19 cellular contexts compared by ENCODE assay signal in the genomic region with DNA sequence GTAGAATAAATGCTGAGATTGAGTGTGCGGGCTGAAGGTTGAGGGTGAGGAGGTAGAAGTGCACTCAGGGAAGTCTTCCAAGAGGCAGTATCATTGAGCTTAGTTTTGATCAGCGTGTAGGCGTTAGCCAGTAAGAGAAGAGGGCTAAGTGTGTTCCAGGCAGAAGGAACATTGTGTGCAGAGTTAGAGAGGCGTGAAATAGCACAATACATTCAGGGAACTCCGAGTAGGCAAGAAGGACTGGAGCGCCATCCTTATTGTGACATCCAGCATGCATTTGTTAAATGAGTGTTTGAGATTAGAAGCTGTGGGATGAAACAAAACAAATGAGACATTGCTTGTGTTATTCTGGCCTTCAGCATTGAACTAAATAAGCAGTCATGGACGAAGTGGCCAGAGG.
A peak's percentile ranks its signal among the peaks of the same experiment; 100 is the strongest.
DNase-seq lines count a peak whose midpoint lies in the region; ATAC-seq and TF ChIP-seq lines count a peak whose summit lies in the region.
"Had no signal": no experiment of that assay in that cellular context is flagged by ENCODE, and none has a peak within 500 bp of the region (broad histone marks: within the 10 kb centered on the region; RNA-seq: fewer than 3 reads in every experiment).

No MANE protein-coding gene starts in this region.

- H3K27ac ChIP-seq in heart right ventricle (peak overlapping the region in 6 of 10 donors; percentile 11 to 69 (median 52)), neural progenitor cell (no peak overlapping the region)
- H3K27ac ChIP-seq: sigmoid colon had no signal

- H3K27me3 Mint-ChIP-seq in T-helper 1 cell treated with Interleukin-12 subunit alpha and Interleukin-12 subunit beta and Interleukin-4 antibody, amounts not matched to agents 30 μg/mL and 1 μg/mL, for 36 hours (ENCODE audit: low read depth) = no peaks in the 10 kb centered on the region
- H3K27me3 Mint-ChIP-seq in activated CD4-positive, alpha-beta memory T cell treated with anti-CD3 and anti-CD28 coated beads for 36 hours = no peaks in the 10 kb centered on the region
- H3K27me3 Mint-ChIP-seq in neural progenitor cell (ENCODE audit: insufficient read depth, low read depth) = peaks cover 3% of the 10 kb centered on the region
- H3K27me3 Mint-ChIP-seq: activated B cell treated with CpG ODN at 0.5 μM for 24 hours; central memory CD8-positive, alpha-beta T cell had no signal

- no peak overlapping the region for H2AFZ ChIP-seq in neural progenitor cell (replicated peaks)
- H2AFZ ChIP-seq: GM23338 had no signal

- H3K4me3 Mint-ChIP-seq in T-helper 1 cell treated with Interleukin-12 subunit alpha and Interleukin-12 subunit beta and Interleukin-4 antibody, amounts not matched to agents 30 μg/mL and 1 μg/mL, for 36 hours = no peak overlapping the region
- H3K4me3 Mint-ChIP-seq in activated CD4-positive, alpha-beta memory T cell treated with anti-CD3 and anti-CD28 coated beads for 36 hours = no peak overlapping the region
- no peak overlapping the region for H3K4me3 Mint-ChIP-seq in neural progenitor cell
- H3K4me3 Mint-ChIP-seq: activated B cell treated with CpG ODN at 0.5 μM for 24 hours; central memory CD8-positive, alpha-beta T cell; GM23338 had no signal

- no peaks in the 10 kb centered on the region for H3K9me3 ChIP-seq in heart right ventricle
- H3K9me3 ChIP-seq in neural progenitor cell (ENCODE audit: low read depth) = no peaks in the 10 kb centered on the region
- H3K9me3 ChIP-seq: sigmoid colon, upper lobe of left lung had no signal

- H3K27ac Mint-ChIP-seq in T-helper 1 cell treated with Interleukin-12 subunit alpha and Interleukin-12 subunit beta and Interleukin-4 antibody, amounts not matched to agents 30 μg/mL and 1 μg/mL, for 36 hours = peak overlapping the region; percentile 53
- peak overlapping the region; percentile 6 for H3K27ac Mint-ChIP-seq in activated CD4-positive, alpha-beta memory T cell treated with anti-CD3 and anti-CD28 coated beads for 36 hours
- H3K27ac Mint-ChIP-seq in neural progenitor cell = no peak overlapping the region
- H3K27ac Mint-ChIP-seq: activated B cell treated with CpG ODN at 0.5 μM for 24 hours, GM23338 had no signal

- DNase-seq in T-helper 1 cell = no peak
- no peak for DNase-seq in activated CD4-positive, alpha-beta memory T cell treated with anti-CD3 and anti-CD28 coated beads for 36 hours
- DNase-seq in heart right ventricle = no peak
- DNase-seq in putamen (ENCODE audit: low spot score) = peak; percentile 76
- DNase-seq in neural progenitor cell (ENCODE audit: low spot score) = no peak
- no peak for DNase-seq in NCI-H1417 treated with DMSO at 0.1 percent for 48 hours (lab: John Stamatoyannopoulos, UW)
- DNase-seq: activated B cell treated with CpG ODN at 0.5 μM for 24 hours; activated CD8-positive, alpha-beta memory T cell treated with anti-CD3 and anti-CD28 coated beads, Interleukin-2, amount 50 U/mL, for 4 hours; MM.1S; NCI-H2081; sigmoid colon; stimulated activated CD4-positive, alpha-beta T cell treated with anti-CD3 and anti-CD28 coated beads, Interleukin-4, amount 100 ng/mL, for 4 hours; SW 1271 had no signal

- H3K79me2 ChIP-seq in neural progenitor cell (ENCODE audit: low read depth) = no peaks in the 10 kb centered on the region

- peaks cover 3% of the 10 kb centered on the region for H3K9me3 Mint-ChIP-seq in T-helper 1 cell treated with Interleukin-12 subunit alpha and Interleukin-12 subunit beta and Interleukin-4 antibody, amounts not matched to agents 30 μg/mL and 1 μg/mL, for 36 hours
- H3K9me3 Mint-ChIP-seq in activated CD4-positive, alpha-beta memory T cell treated with anti-CD3 and anti-CD28 coated beads for 36 hours = no peaks in the 10 kb centered on the region
- no peaks in the 10 kb centered on the region for H3K9me3 Mint-ChIP-seq in neural progenitor cell
- H3K9me3 Mint-ChIP-seq: activated B cell treated with CpG ODN at 0.5 μM for 24 hours; activated naive CD4-positive, alpha-beta T cell treated with anti-CD3 and anti-CD28 coated beads, Interleukin-2, amount 50 U/mL, for 72 hours; central memory CD8-positive, alpha-beta T cell; GM23338 had no signal

- peaks cover 4% of the 10 kb centered on the region for H3K36me3 Mint-ChIP-seq in T-helper 1 cell treated with Interleukin-12 subunit alpha and Interleukin-12 subunit beta and Interleukin-4 antibody, amounts not matched to agents 30 μg/mL and 1 μg/mL, for 36 hours (ENCODE audit: low read depth)
- H3K36me3 Mint-ChIP-seq in activated CD4-positive, alpha-beta memory T cell treated with anti-CD3 and anti-CD28 coated beads for 36 hours = no peaks in the 10 kb centered on the region
- H3K36me3 Mint-ChIP-seq in neural progenitor cell = no peaks in the 10 kb centered on the region

- no peak overlapping the region for H3K4me3 ChIP-seq in heart right ventricle
- no peak overlapping the region for H3K4me3 ChIP-seq in neural progenitor cell
- H3K4me3 ChIP-seq: GM23338, sigmoid colon, upper lobe of left lung had no signal

- POLR2A ChIA-PET in activated CD4-positive, alpha-beta memory T cell treated with anti-CD3 and anti-CD28 coated beads for 36 hours (lab: Charles Lee) = no interaction called here

- H3K36me3 ChIP-seq in heart right ventricle = no peaks in the 10 kb centered on the region
- H3K36me3 ChIP-seq in neural progenitor cell = no peaks in the 10 kb centered on the region
- H3K36me3 ChIP-seq: sigmoid colon, upper lobe of left lung had no signal

- H4K20me1 ChIP-seq in neural progenitor cell (ENCODE audit: low read depth) = no peaks in the 10 kb centered on the region

- no peaks in the 10 kb centered on the region for H3K27me3 ChIP-seq in heart right ventricle
- no peaks in the 10 kb centered on the region for H3K27me3 ChIP-seq in neural progenitor cell
- H3K27me3 ChIP-seq: sigmoid colon, upper lobe of left lung had no signal

- H3K4me1 Mint-ChIP-seq in T-helper 1 cell treated with Interleukin-12 subunit alpha and Interleukin-12 subunit beta and Interleukin-4 antibody, amounts not matched to agents 30 μg/mL and 1 μg/mL, for 36 hours (ENCODE audit: low read depth) = peaks cover 56% of the 10 kb centered on the region
- H3K4me1 Mint-ChIP-seq in activated CD4-positive, alpha-beta memory T cell treated with anti-CD3 and anti-CD28 coated beads for 36 hours (ENCODE audit: low read depth) = peaks cover 68% of the 10 kb centered on the region
- peaks cover 2% of the 10 kb centered on the region for H3K4me1 Mint-ChIP-seq in neural progenitor cell

- TF ChIP-seq CTCF in heart right ventricle (IDR thresholded peaks at IDR 0.05) = no peak
- TF ChIP-seq CTCF in neural progenitor cell (IDR thresholded peaks at IDR 0.05) = no peak

- H3K9ac ChIP-seq in neural progenitor cell = no peak overlapping the region

- no peaks in the 10 kb centered on the region for H3F3A ChIP-seq in neural progenitor cell (ENCODE audit: low read depth)

- no peak overlapping the region for H3K4me2 ChIP-seq in neural progenitor cell
- H3K4me2 ChIP-seq: GM23338 had no signal

- peak in 7 of 8 donors; percentile 56 to 97 (median 78) for ATAC-seq in heart right ventricle
- ATAC-seq in GM21619 (IDR thresholded peaks at IDR 0.05; ENCODE audit: unreplicated experiment) = no peak
- ATAC-seq: activated naive CD4-positive, alpha-beta T cell treated with anti-CD3 and anti-CD28 coated beads, Interleukin-2, amount 50 U/mL, for 72 hours; GM23338 had no signal

- H3K4me1 ChIP-seq in heart right ventricle (peaks cover 0 to 38% (median 0%) of the 10 kb centered on the region in 9 donors), neural progenitor cell (peaks cover 10% of the 10 kb centered on the region)

- intact Hi-C loops in activated CD4-positive, alpha-beta memory T cell treated with anti-CD3 and anti-CD28 coated beads for 36 hours (cut with micrococcal nuclease) = loop anchor here (10.0 kb wide), 1 partner anchor 222 kb away; no protein-coding TSS in a partner anchor
- intact Hi-C loops in heart right ventricle (cut with DNase I) = loop anchor here in 3 of 10 donors (5.0 to 10.0 kb wide), 3 partner anchors 72 to 115 kb away; no protein-coding TSS in a partner anchor

- CTCF ChIA-PET in activated CD4-positive, alpha-beta memory T cell treated with anti-CD3 and anti-CD28 coated beads for 36 hours (lab: Charles Lee) = no interaction called here

- WGBS in heart right ventricle, 2 donors = 70 to 91% methylated on average over 7 of the region's 7 CpGs
